17 cellular contexts compared by ENCODE assay signal in the genomic region with DNA sequence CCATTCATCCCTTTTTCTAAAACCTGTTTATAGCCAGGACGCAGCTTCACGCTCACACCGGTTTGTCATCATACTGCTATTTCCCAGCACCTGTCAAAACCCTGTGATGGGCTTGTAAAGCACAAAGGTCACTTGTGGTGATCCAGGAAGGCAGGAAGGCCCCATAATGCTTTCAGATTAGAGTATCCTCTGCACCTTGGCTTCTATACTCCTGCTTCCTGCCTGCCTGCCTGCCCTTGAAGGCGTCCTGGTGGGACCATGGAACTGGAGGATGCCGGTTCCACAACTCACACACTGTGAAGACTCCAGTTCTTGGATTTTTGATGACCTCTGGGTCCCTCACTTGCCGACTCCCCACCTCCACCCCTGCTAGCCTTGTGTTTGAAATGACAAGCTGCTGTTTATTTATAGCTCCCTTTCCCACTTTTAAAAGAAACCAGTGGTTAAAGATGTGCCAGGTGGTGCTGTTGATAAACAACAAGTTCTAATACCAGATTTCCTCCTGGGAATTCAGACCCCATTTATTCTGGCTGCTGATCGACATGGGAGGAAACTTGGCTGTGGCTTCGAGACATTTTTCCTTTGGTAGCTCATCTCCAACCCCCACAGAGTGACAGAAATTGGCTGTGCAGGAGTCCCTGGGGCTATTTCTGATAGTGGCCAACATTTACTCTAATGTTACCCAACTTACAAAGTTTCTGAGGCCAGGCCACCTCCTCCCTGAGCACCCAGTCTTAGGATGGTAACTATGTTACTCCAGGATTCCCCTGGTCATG.
DNase-seq lines count a peak whose midpoint lies in the region; ATAC-seq and TF ChIP-seq lines count a peak whose summit lies in the region.
"Had no signal": no experiment of that assay in that cellular context is flagged by ENCODE, and none has a peak within 500 bp of the region (broad histone marks: within the 10 kb centered on the region; RNA-seq: fewer than 3 reads in every experiment).

No MANE protein-coding gene starts in this region.

- no peaks in the 10 kb centered on the region for H3K36me3 Mint-ChIP-seq in effector memory CD8-positive, alpha-beta T cell (ENCODE audit: insufficient read depth)
- H3K36me3 Mint-ChIP-seq: activated CD8-positive, alpha-beta memory T cell treated with anti-CD3 and anti-CD28 coated beads, Interleukin-2, amount 10 ng/mL, durations not matched to agents 7 days and 5 days; immature natural killer cell had no signal

- DNase-seq in COLO668 (lab: John Stamatoyannopoulos, UW; ENCODE audit: unreplicated experiment) (peak; percentile 60), LHCN-M2 (ENCODE audit: low read depth) (peak; percentile 40), dermis blood vessel endothelial cell (peak; percentile 86), osteoblast (ENCODE audit: insufficient read length, low spot score, missing footprints) (peak; percentile 21), thyroid gland (no peak), HUDEP-2 (lab: John Stamatoyannopoulos, UW; ENCODE audit: unreplicated experiment in 76 of 76) (no peak), H4 (ENCODE audit: low spot score) (no peak)
- DNase-seq in effector memory CD8-positive, alpha-beta T cell = no peak
- DNase-seq: activated CD4-positive, CD25-positive, alpha-beta regulatory T cell treated with anti-CD3 and anti-CD28 coated beads, Interleukin-2, amount 50 U/mL, for 72 hours; activated CD8-positive, alpha-beta memory T cell treated with anti-CD3 and anti-CD28 coated beads, Interleukin-2, amount 10 ng/mL, durations not matched to agents 7 days and 5 days; activated effector memory CD4-positive, alpha-beta T cell treated with Interleukin-2 at 50 U/mL for 16 hours; immature natural killer cell; stimulated activated CD4-positive, alpha-beta T cell treated with anti-CD3 and anti-CD28 coated beads, Interleukin-4, amount 100 ng/mL, for 24 hours; stimulated activated CD8-positive, alpha-beta memory T cell treated with anti-CD3 and anti-CD28 coated beads, Interleukin-4, amount 100 ng/mL, for 48 hours; T-helper 17 cell had no signal

- H3K4me3 Mint-ChIP-seq in effector memory CD8-positive, alpha-beta T cell = no peak overlapping the region
- H3K4me3 Mint-ChIP-seq: activated CD8-positive, alpha-beta memory T cell treated with anti-CD3 and anti-CD28 coated beads, Interleukin-2, amount 10 ng/mL, durations not matched to agents 7 days and 5 days; immature natural killer cell; T-helper 17 cell had no signal

- H3K4me1 ChIP-seq in osteoblast (ENCODE audit: insufficient read depth, low read length) (no peaks in the 10 kb centered on the region), thyroid gland (peaks cover 0 to 9% of the 10 kb centered on the region in 2 donors)

- no peak overlapping the region for H3K27ac ChIP-seq in osteoblast (ENCODE audit: low read depth, low read length)
- H3K27ac ChIP-seq in thyroid gland = no peak overlapping the region
- H3K27ac ChIP-seq: neutrophil had no signal

- no peaks in the 10 kb centered on the region for H4K20me1 ChIP-seq in osteoblast (ENCODE audit: insufficient read depth, low read length)

- H3K9me3 ChIP-seq in osteoblast (ENCODE audit: low read depth, low read length) (no peaks in the 10 kb centered on the region), thyroid gland (no peaks in the 10 kb centered on the region)
- H3K9me3 ChIP-seq: ascending aorta, neutrophil had no signal

- H2AFZ ChIP-seq in osteoblast (ENCODE audit: low read length) = no peak overlapping the region

- H3K4me2 ChIP-seq in osteoblast (ENCODE audit: insufficient read depth, low read length) = no peak overlapping the region

- ATAC-seq in effector memory CD8-positive, alpha-beta T cell (replicated peaks) = no peak
- ATAC-seq: activated CD8-positive, alpha-beta memory T cell treated with anti-CD3 and anti-CD28 coated beads, Interleukin-2, amount 10 ng/mL, durations not matched to agents 7 days and 5 days; T-helper 17 cell had no signal

- peaks cover 0 to 2% of the 10 kb centered on the region in 2 donors for H3K9me3 Mint-ChIP-seq in effector memory CD8-positive, alpha-beta T cell
- H3K9me3 Mint-ChIP-seq: immature natural killer cell had no signal

- WGBS in thyroid gland, 2 donors = 67 to 74% methylated on average over 8 of the region's 8 CpGs

- H3K27me3 Mint-ChIP-seq in effector memory CD8-positive, alpha-beta T cell = no peaks in the 10 kb centered on the region
- H3K27me3 Mint-ChIP-seq: activated CD8-positive, alpha-beta memory T cell treated with anti-CD3 and anti-CD28 coated beads, Interleukin-2, amount 10 ng/mL, durations not matched to agents 7 days and 5 days; T-helper 17 cell had no signal

- no peak overlapping the region for H3K27ac Mint-ChIP-seq in effector memory CD8-positive, alpha-beta T cell
- H3K27ac Mint-ChIP-seq: activated CD8-positive, alpha-beta memory T cell treated with anti-CD3 and anti-CD28 coated beads, Interleukin-2, amount 10 ng/mL, durations not matched to agents 7 days and 5 days; immature natural killer cell; T-helper 17 cell had no signal

- H3K36me3 ChIP-seq in osteoblast (ENCODE audit: insufficient read depth, low read length) (no peaks in the 10 kb centered on the region), thyroid gland (no peaks in the 10 kb centered on the region)
- H3K36me3 ChIP-seq: ascending aorta, neutrophil had no signal

- intact Hi-C loops in thyroid gland (cut with DNase I) = no loop called here

- no peak for TF ChIP-seq POLR2A in thyroid gland (IDR thresholded peaks at IDR 0.05)

- H3K27me3 ChIP-seq in osteoblast (ENCODE audit: insufficient read depth, low read length) (no peaks in the 10 kb centered on the region), thyroid gland (no peaks in the 10 kb centered on the region)
- H3K27me3 ChIP-seq: ascending aorta, neutrophil had no signal

- no peaks in the 10 kb centered on the region for H3K4me1 Mint-ChIP-seq in effector memory CD8-positive, alpha-beta T cell (ENCODE audit: low read depth in 2 of 2)
- H3K4me1 Mint-ChIP-seq: activated CD8-positive, alpha-beta memory T cell treated with anti-CD3 and anti-CD28 coated beads, Interleukin-2, amount 10 ng/mL, durations not matched to agents 7 days and 5 days; T-helper 17 cell had no signal

- H3K4me3 ChIP-seq in osteoblast (ENCODE audit: insufficient read depth, low read length) = no peak overlapping the region
- H3K4me3 ChIP-seq in thyroid gland (replicated peaks in 1 of 3) = no peak overlapping the region
- H3K4me3 ChIP-seq: ascending aorta had no signal

- no peaks in the 10 kb centered on the region for H3K79me2 ChIP-seq in osteoblast (ENCODE audit: insufficient read depth, low read length)

- no peak for TF ChIP-seq CTCF in osteoblast (IDR thresholded peaks at IDR 0.05; ENCODE audit: extremely low read depth, low read depth, low read length)
- no peak for TF ChIP-seq CTCF in thyroid gland (IDR thresholded peaks at IDR 0.05)

Comparison
In these comparisons a context has a peak if more than half of its experiments do, and no peak if none do; other contexts are left out.
1. DNase-seq: peak in COLO668 (single experiment), LHCN-M2 (single experiment), dermis blood vessel endothelial cell (single experiment) and osteoblast (single experiment); none in thyroid gland (0 of 2), HUDEP-2 (0 of 76), H4 (single experiment) and effector memory CD8-positive, alpha-beta T cell (0 of 3).